Comparison of ENCODE assay signal across 23 cellular contexts in genomic region chr6:16063580-16063979, GRCh38.
DNase-seq lines count a peak whose midpoint lies in the region; ATAC-seq, FAIRE-seq and TF ChIP-seq lines count a peak whose summit lies in the region.
"Had no signal": no experiment of that assay in that cellular context is flagged by ENCODE, and none has a peak within 500 bp of the region (broad histone marks: within the 10 kb centered on the region; RNA-seq: fewer than 3 reads in every experiment).

No MANE protein-coding gene starts in this region.

- DNase-seq in HepG2 (ENCODE audit: low spot score) (no peak), right lobe of liver (no peak), SJCRH30 (no peak), H1 (ENCODE audit: low read depth in 1 of 2, low spot score in 2 of 2) (no peak), GM19239 (ENCODE audit: insufficient read length, low spot score) (no peak), GOT3 (lab: John Stamatoyannopoulos, UW) (no peak)
- DNase-seq: Caco-2; CD4-positive, CD25-positive, alpha-beta regulatory T cell; CD8-positive, alpha-beta T cell; DMS153; DMS79; EL; GDM1; GM23248; H7; HCEC 1CT had no signal

- TF ChIP-seq RAD21 in HepG2 (CRISPR knock-in tag; IDR thresholded peaks at IDR 0.05), result no peak
- no peak for TF ChIP-seq RAD21 in H1 (IDR thresholded peaks at IDR 0.05 in 1 of 2, conservative IDR thresholded peaks at IDR 0.05 in 1 of 2; ENCODE audit: low read depth in 2 of 2, low read length in 2 of 2)

- H3K36me3 ChIP-seq in HepG2 (replicated peaks in 1 of 2; ENCODE audit: control insufficient read depth in 1 of 2, insufficient read depth in 2 of 2, low read length in 2 of 2), result no peaks in the 10 kb centered on the region
- H3K36me3 ChIP-seq in right lobe of liver, result no peaks in the 10 kb centered on the region
- H3K36me3 ChIP-seq in SJCRH30, result no peaks in the 10 kb centered on the region
- H3K36me3 ChIP-seq in H1 (ENCODE audit: control insufficient read depth in 2 of 4, insufficient read depth in 4 of 4, low read length in 3 of 4), result no peaks in the 10 kb centered on the region
- H3K36me3 ChIP-seq: BLaER1 had no signal

- H3K14ac ChIP-seq in H1 (ENCODE audit: insufficient read length), result no peak overlapping the region

- TF ChIP-seq POLR2A in HepG2 (IDR thresholded peaks at IDR 0.05; ENCODE audit: insufficient read depth in 1 of 2, low read depth in 2 of 2, low read length in 2 of 2) (no peak), right lobe of liver (IDR thresholded peaks at IDR 0.05) (no peak), H1 (IDR thresholded peaks at IDR 0.05; ENCODE audit: control extremely low read depth in 1 of 2, low read depth in 2 of 2, low read length in 2 of 2) (no peak)

- H4K5ac ChIP-seq in H1 (ENCODE audit: insufficient read length, low read depth, low read length), result no peak overlapping the region

- H2BK20ac ChIP-seq in H1 (ENCODE audit: low read length), result no peak overlapping the region

- no peaks in the 10 kb centered on the region for H3K23me2 ChIP-seq in H1 (ENCODE audit: low read depth, low read length)

- H3K27me3 ChIP-seq in HepG2 (ENCODE audit: control insufficient read depth in 1 of 2, insufficient read depth in 2 of 2, low read length in 2 of 2) (peaks cover 3 to 16% of the 10 kb centered on the region in 2 experiments; a peak in 3 of 5 replicates), right lobe of liver (no peaks in the 10 kb centered on the region), SJCRH30 (no peaks in the 10 kb centered on the region), H1 (replicated peaks in 1 of 4; ENCODE audit: control insufficient read depth in 3 of 4, extremely low read depth in 1 of 4, insufficient read depth in 3 of 4, low read length in 3 of 4) (no peaks in the 10 kb centered on the region; a peak in 1 of 7 replicates)
- H3K27me3 ChIP-seq: BLaER1 had no signal

- TF ChIP-seq CTCF in HepG2 (CRISPR knock-in tag; IDR thresholded peaks at IDR 0.05), result no peak
- TF ChIP-seq CTCF in right lobe of liver (IDR thresholded peaks at IDR 0.05), result no peak
- TF ChIP-seq CTCF in H1 (IDR thresholded peaks at IDR 0.05; ENCODE audit: control extremely low read depth in 1 of 3, insufficient read depth in 1 of 3, low read depth in 1 of 3, low read length in 3 of 3), result no peak

- no peak overlapping the region for H3K23ac ChIP-seq in H1 (ENCODE audit: insufficient read length)

- H3K79me1 ChIP-seq in H1 (ENCODE audit: low read depth, low read length), result no peaks in the 10 kb centered on the region

- no TSS peak for BruUV-seq in HepG2 (replicated peaks; lab: Mats Ljungman, UMichigan)

- H3K9ac ChIP-seq in HepG2 (ENCODE audit: insufficient read depth, low read depth, low read length) (no peak overlapping the region), H1 (replicated peaks in 1 of 4; ENCODE audit: extremely low read depth in 1 of 4, low read depth in 3 of 4, low read length in 3 of 4) (no peak overlapping the region)
- H3K9ac ChIP-seq: BLaER1, GM23248 had no signal

- no peak overlapping the region for H2AFZ ChIP-seq in HepG2 (ENCODE audit: low read length)
- no peak overlapping the region for H2AFZ ChIP-seq in H1 (ENCODE audit: low read length)
- H2AFZ ChIP-seq: GM23248 had no signal

- in situ Hi-C loops in HepG2 (cut with HindIII; ENCODE audit: extremely low pct_ligation_motif_present, low pct_unique_long_range_greater_than_20kb), result no loop called here

- no peak overlapping the region for H3K4ac ChIP-seq in H1 (replicated peaks; ENCODE audit: insufficient read length, low read depth, low read length)

- H4K91ac ChIP-seq in H1 (replicated peaks; ENCODE audit: insufficient read length, low read length), result no peak overlapping the region

- no peak for ATAC-seq in HepG2
- ATAC-seq in right lobe of liver, result no peak
- no peak for ATAC-seq in GM21529 (IDR thresholded peaks at IDR 0.05; ENCODE audit: unreplicated experiment)
- ATAC-seq: CD8-positive, alpha-beta T cell; GM12878 had no signal

- H3K9me3 ChIP-seq in HepG2 (ENCODE audit: low read length) (no peaks in the 10 kb centered on the region), right lobe of liver (no peaks in the 10 kb centered on the region), SJCRH30 (replicated peaks) (no peaks in the 10 kb centered on the region), H1 (ENCODE audit: insufficient read depth in 2 of 2, low read depth in 1 of 2, low read length in 1 of 2) (no peaks in the 10 kb centered on the region)
- H3K9me3 ChIP-seq: BLaER1, Caco-2 had no signal

- H3K4me2 ChIP-seq in HepG2 (ENCODE audit: low read depth, low read length) (no peak overlapping the region), H1 (ENCODE audit: insufficient read depth in 1 of 2, low read depth in 2 of 2, low read length in 2 of 2) (no peak overlapping the region)
- H3K4me2 ChIP-seq: BLaER1 had no signal

- H3K4me1 ChIP-seq in HepG2 (ENCODE audit: insufficient read depth, low read length) (no peaks in the 10 kb centered on the region), right lobe of liver (no peaks in the 10 kb centered on the region), SJCRH30 (peaks cover 29% of the 10 kb centered on the region), H1 (replicated peaks in 1 of 4; ENCODE audit: control insufficient read depth in 3 of 4, insufficient read depth in 4 of 4, low read length in 3 of 4) (peaks cover 2 to 18% (median 9%) of the 10 kb centered on the region in 4 experiments; a peak in 6 of 7 replicates)
- H3K4me1 ChIP-seq: Caco-2 had no signal

- FAIRE-seq in HepG2 (lab: Jason Lieb, UNC), result no peak
- no peak for FAIRE-seq in H1 (lab: Jason Lieb, UNC)
- FAIRE-seq in GM19239 (lab: Jason Lieb, UNC), result no peak
- FAIRE-seq: A204.1, GM12878, GM18507 had no signal

- no peak overlapping the region for H3K56ac ChIP-seq in H1 (replicated peaks; ENCODE audit: insufficient read length, low read depth, low read length)

- no peaks in the 10 kb centered on the region for H3K79me2 ChIP-seq in HepG2 (ENCODE audit: insufficient read depth, low read length)
- H3K79me2 ChIP-seq in H1 (ENCODE audit: control insufficient read depth in 1 of 2, insufficient read depth in 2 of 2, low read length in 2 of 2), result no peaks in the 10 kb centered on the region

- 0% methylated on average over 1 of the region's 1 CpG for WGBS in HepG2 (ENCODE audit: low lambda C conversion rate)
- 56% methylated on average over 1 of the region's 1 CpG for WGBS in right lobe of liver (ENCODE audit: insufficient coverage, low coverage, low lambda C conversion rate, missing lambda C conversion rate)
- WGBS in H1 (ENCODE audit: extremely low coverage in 1 of 2, insufficient coverage in 1 of 2, insufficient read length in 1 of 2, insufficient replicate concordance in 2 of 2, low coverage in 1 of 2, low lambda C conversion rate in 2 of 2, missing lambda C conversion rate in 1 of 2), 2 experiments, result 92% methylated on average over 1 of the region's 1 CpG; no CpG with 5 or more reads in 1 of the 2 experiments

- H4K20me1 ChIP-seq in HepG2 (ENCODE audit: insufficient read depth, low read length) (no peaks in the 10 kb centered on the region), H1 (replicated peaks in 1 of 2; ENCODE audit: control insufficient read depth in 1 of 2, insufficient read depth in 2 of 2, low read length in 2 of 2) (no peaks in the 10 kb centered on the region)
- H4K20me1 ChIP-seq: BLaER1 had no signal

- CTCF ChIA-PET in HepG2 (lab: Yijun Ruan, JAX; ENCODE audit: low intra/inter-chr PET ratio, low total read pairs), result interaction anchor here (0.6 kb wide), 1 partner anchor 13 kb away, joined by 3 read pairs; no protein-coding TSS in a partner anchor
- CTCF ChIA-PET in H1 (lab: Charles Lee; ENCODE audit: partially characterized antibody), result no interaction called here

- no peak overlapping the region for H4K8ac ChIP-seq in H1 (ENCODE audit: extremely low read depth, insufficient read depth, low read length)

- POLR2A ChIA-PET in HepG2 (lab: Yijun Ruan, JAX), result no interaction called here
- POLR2A ChIA-PET in H1 (lab: Charles Lee; ENCODE audit: partially characterized antibody), result no interaction called here

- no peak overlapping the region for H2BK15ac ChIP-seq in H1 (ENCODE audit: low read length)

- no peak overlapping the region for H3K27ac ChIP-seq in HepG2 (ENCODE audit: extremely low read length, insufficient read depth, low read length)
- H3K27ac ChIP-seq in right lobe of liver, result no peak overlapping the region
- H3K27ac ChIP-seq in SJCRH30, result peak overlapping the region; percentile 79
- H3K27ac ChIP-seq in H1 (ENCODE audit: low read depth, low read length), result no peak overlapping the region
- H3K27ac ChIP-seq: 22Rv1, BLaER1, C4-2B, GM23248 had no signal

- no peak for TF ChIP-seq EP300 in HepG2 (IDR thresholded peaks at IDR 0.05; ENCODE audit: low read depth in 2 of 2, low read length in 2 of 2)
- TF ChIP-seq EP300 in HepG2 (CRISPR knock-in tag; IDR thresholded peaks at IDR 0.05; ENCODE audit: borderline replicate concordance), result no peak
- no peak for TF ChIP-seq EP300 in H1 (IDR thresholded peaks at IDR 0.05; ENCODE audit: borderline replicate concordance in 1 of 2, low read depth in 2 of 2, low read length in 2 of 2)

- intact Hi-C loops in HepG2 (cut with micrococcal nuclease; ENCODE audit: unreplicated experiment), result no loop called here
- intact Hi-C loops in right lobe of liver (cut with DNase I), result no loop called here

- no peak overlapping the region for H2AK5ac ChIP-seq in H1 (ENCODE audit: low read depth, low read length)

- no peak overlapping the region for H3K18ac ChIP-seq in H1 (ENCODE audit: extremely low read depth, low read length)

- H2BK5ac ChIP-seq in H1 (ENCODE audit: low read depth, low read length), result peak overlapping the region; percentile 57; the same call in 1 of the 2 replicates

- H2BK120ac ChIP-seq in H1 (replicated peaks; ENCODE audit: low read depth, low read length), result no peak overlapping the region

- H3K4me3 ChIP-seq in HepG2 (replicated peaks in 1 of 3; ENCODE audit: insufficient read depth in 1 of 3, low read depth in 2 of 3, low read length in 3 of 3), result no peak overlapping the region
- H3K4me3 ChIP-seq in right lobe of liver, result no peak overlapping the region
- peak overlapping the region; percentile 42; the same call in 1 of the 2 replicates for H3K4me3 ChIP-seq in SJCRH30
- H3K4me3 ChIP-seq in H1 (ENCODE audit: extremely low read depth in 1 of 4, insufficient read depth in 2 of 4, low read depth in 3 of 4, low read length in 4 of 4), result no peak overlapping the region
- H3K4me3 ChIP-seq: BLaER1, GM12878, GM23248 had no signal

- H2BK12ac ChIP-seq in H1 (ENCODE audit: low read depth, low read length), result no peak overlapping the region; the same call in 1 of the 2 replicates

TF ChIP-seq in HepG2, 621 proteins besides CTCF, POLR2A, EP300 and RAD21 (continues in another document):
- TF ChIP-seq NR2F6 (IDR thresholded peaks at IDR 0.05), result no peak
- no peak for TF ChIP-seq NR2F6 (CRISPR knock-in tag; IDR thresholded peaks at IDR 0.05)
- peak; percentile 67 for TF ChIP-seq HNRNPK (IDR thresholded peaks at IDR 0.05; ENCODE audit: low read depth, low read length, poor library complexity, severe bottlenecking)
- no peak for TF ChIP-seq ZNF263 (CRISPR knock-in tag; IDR thresholded peaks at IDR 0.05)

TF ChIP-seq in H1, 55 proteins besides CTCF, POLR2A, EP300 and RAD21 (continues in another document):
- TF ChIP-seq CHD1 (IDR thresholded peaks at IDR 0.05; ENCODE audit: low read depth, low read length) (no peak), CBX8 (IDR thresholded peaks at IDR 0.05; ENCODE audit: borderline replicate concordance, low read depth, low read length) (no peak), MAFK (IDR thresholded peaks at IDR 0.05; ENCODE audit: low read depth, low read length) (no peak), KDM4A (IDR thresholded peaks at IDR 0.05; ENCODE audit: low read depth, low read length, severe bottlenecking) (no peak)
